In the genomic region with DNA sequence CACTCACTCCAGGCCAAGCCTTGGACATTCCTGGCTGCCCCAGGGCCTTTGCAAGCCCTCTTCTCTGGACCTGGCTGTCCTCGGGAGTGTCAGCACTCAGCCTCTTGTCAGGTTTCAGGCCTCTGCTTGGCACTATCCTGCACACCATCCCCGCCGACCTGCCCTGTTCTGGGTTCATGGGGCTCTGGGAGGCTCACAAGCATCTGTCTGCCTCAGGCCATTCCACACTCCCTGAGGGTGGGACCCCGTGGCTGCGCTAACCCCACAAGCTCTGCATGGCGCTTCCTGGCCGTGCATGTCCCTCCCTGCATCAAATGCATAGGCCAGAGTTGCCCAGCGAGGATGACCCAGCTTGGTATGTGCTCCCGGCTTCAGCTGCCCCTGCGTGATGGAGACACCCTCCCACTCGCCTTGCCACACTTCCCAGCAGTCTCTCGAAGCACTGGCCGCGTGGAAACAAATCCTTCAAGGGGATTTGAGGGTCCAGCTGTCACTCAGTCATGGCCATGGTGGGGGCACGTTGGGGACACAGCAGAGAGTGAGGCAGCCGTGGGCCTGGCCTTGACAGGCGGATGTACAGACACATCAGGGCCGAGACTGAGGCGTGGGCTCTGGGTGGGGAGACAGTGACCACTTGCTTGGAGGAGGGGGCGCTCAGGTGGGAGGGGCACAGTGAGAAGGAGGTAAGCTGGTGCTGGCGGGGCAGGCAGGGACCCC, we compare ENCODE assay signal across 15 cellular contexts.
DNase-seq lines count a peak whose midpoint lies in the region; ATAC-seq, FAIRE-seq and TF ChIP-seq lines count a peak whose summit lies in the region.
"Had no signal": no experiment of that assay in that cellular context is flagged by ENCODE, and none has a peak within 500 bp of the region (broad histone marks: within the 10 kb centered on the region; RNA-seq: fewer than 3 reads in every experiment).

No MANE protein-coding gene starts in this region.

- no peak for FAIRE-seq in frontal cortex (lab: Jason Lieb, UNC)
- FAIRE-seq: TTC549 had no signal

- ATAC-seq in GM18498 (IDR thresholded peaks at IDR 0.05; ENCODE audit: unreplicated experiment): no peak

- WGBS in transverse colon (ENCODE audit: low coverage in 1 of 2), 2 donors: 64 to 75% methylated on average over 6 to 21 of the region's 21 CpGs

- H3K4me3 Mint-ChIP-seq in glutamatergic neuron (ENCODE audit: unreplicated experiment) (no peak overlapping the region), mesothelial cell of epicardium (no peak overlapping the region)

- intact Hi-C loops in transverse colon (cut with DNase I; ENCODE audit: low total_unique reads): loop anchor here (1.0 kb wide), 1 partner anchor 356 kb away; no protein-coding TSS in a partner anchor

- H3K27me3 ChIP-seq in transverse colon: no peaks in the 10 kb centered on the region

- H3K4me1 Mint-ChIP-seq in glutamatergic neuron (ENCODE audit: low read depth, unreplicated experiment): peaks cover 2% of the 10 kb centered on the region
- H3K4me1 Mint-ChIP-seq in mesothelial cell of epicardium: peaks cover 19% of the 10 kb centered on the region

- TF ChIP-seq CTCF in glutamatergic neuron (IDR thresholded peaks at IDR 0.05; ENCODE audit: partially characterized antibody, unreplicated experiment): no peak
- no peak for TF ChIP-seq CTCF in mesothelial cell of epicardium (IDR thresholded peaks at IDR 0.05; ENCODE audit: unreplicated experiment)
- TF ChIP-seq CTCF in transverse colon (IDR thresholded peaks at IDR 0.05): no peak

- H3K27ac Mint-ChIP-seq in glutamatergic neuron (ENCODE audit: unreplicated experiment) (peak overlapping the region; percentile 90), mesothelial cell of epicardium (peak overlapping the region; percentile 56)

- no peak for TF ChIP-seq EP300 in transverse colon (IDR thresholded peaks at IDR 0.05; ENCODE audit: low read depth)

- H3K4me3 ChIP-seq in transverse colon: no peak overlapping the region
- H3K4me3 ChIP-seq: cardiac muscle cell had no signal

- no peak for TF ChIP-seq POLR2A in transverse colon (IDR thresholded peaks at IDR 0.05)

- no peaks in the 10 kb centered on the region for H3K36me3 ChIP-seq in transverse colon
- H3K36me3 ChIP-seq: cardiac muscle cell, esophagus squamous epithelium, thoracic aorta had no signal

- no peak overlapping the region for H3K27ac ChIP-seq in transverse colon
- no peak overlapping the region for H3K27ac ChIP-seq in substantia nigra (ENCODE audit: low read depth, low read length, poor library complexity, severe bottlenecking)
- H3K27ac ChIP-seq: thoracic aorta had no signal

- peaks cover 11 to 29% (median 12%) of the 10 kb centered on the region in 4 donors for H3K4me1 ChIP-seq in transverse colon

- H3K9me3 ChIP-seq in transverse colon: no peaks in the 10 kb centered on the region
- H3K9me3 ChIP-seq: esophagus squamous epithelium, SK-N-SH, thoracic aorta had no signal

- in situ Hi-C loops in transverse colon (cut with MboI; ENCODE audit: low pct_ligation_motif_present in 1 of 4, low pct_unique_long_range_greater_than_20kb in 1 of 4, low sequenced_read_pairs in 3 of 4): loop anchor here (5.0 to 25.0 kb wide), 4 partner anchors 105 to 555 kb away; a partner anchor contains a TSS

- H3K27me3 Mint-ChIP-seq in glutamatergic neuron (ENCODE audit: unreplicated experiment) (peaks cover 11% of the 10 kb centered on the region), mesothelial cell of epicardium (ENCODE audit: low read depth) (peaks cover 18% of the 10 kb centered on the region)

- DNase-seq in NCI-H69 (lab: John Stamatoyannopoulos, UW): peak; percentile 34
- peak; percentile 20 for DNase-seq in glutamatergic neuron
- DNase-seq in mesothelial cell of epicardium (ENCODE audit: low spot score in 2 of 2, unreplicated experiment in 2 of 2): no peak
- peak; percentile 8 for DNase-seq in transverse colon
- DNase-seq in frontal cortex (ENCODE audit: low spot score in 2 of 2): no peak
- no peak for DNase-seq in substantia nigra (lab: John Stamatoyannopoulos, UW)

- H3K36me3 Mint-ChIP-seq in glutamatergic neuron (ENCODE audit: unreplicated experiment) (no peaks in the 10 kb centered on the region), mesothelial cell of epicardium (no peaks in the 10 kb centered on the region)
- H3K36me3 Mint-ChIP-seq: immature natural killer cell had no signal

- H3K9me3 Mint-ChIP-seq in glutamatergic neuron (ENCODE audit: unreplicated experiment) (no peaks in the 10 kb centered on the region), mesothelial cell of epicardium (no peaks in the 10 kb centered on the region)
- H3K9me3 Mint-ChIP-seq: activated naive CD8-positive, alpha-beta T cell treated with anti-CD3 and anti-CD28 coated beads, Interleukin-2, amount 50 U/mL, for 24 hours; H9 had no signal

Comparison
In these comparisons a context has a peak if more than half of its experiments do, and no peak if none do; other contexts are left out.
1. DNase-seq: peak in NCI-H69 (single experiment), glutamatergic neuron (single experiment) and transverse colon (single experiment); none in mesothelial cell of epicardium (0 of 2), frontal cortex (0 of 2) and substantia nigra (0 of 49).